1 cellular context compared by ENCODE assay signal in genomic region chr12:92144631-92145480, GRCh38.
TF ChIP-seq lines count a peak whose summit lies in the region.

No MANE protein-coding gene starts in this region.

TF ChIP-seq in K562, 482 proteins besides CTCF, POLR2A, EP300 and RAD21 (continued from another document and continues in another):
- TF ChIP-seq ATF2 (CRISPR knock-in tag; IDR thresholded peaks at IDR 0.05) (no peak), CTCFL (IDR thresholded peaks at IDR 0.05; ENCODE audit: borderline replicate concordance, insufficient read depth, low read depth, low read length, poor library complexity, severe bottlenecking) (no peak), TAF9B (IDR thresholded peaks at IDR 0.05; ENCODE audit: partially characterized antibody) (no peak), TAF1 (IDR thresholded peaks at IDR 0.05; ENCODE audit: control insufficient read depth, extremely low read depth, insufficient read depth, low read length, severe bottlenecking) (no peak), ZNF232 (CRISPR knock-in tag; IDR thresholded peaks at IDR 0.05) (no peak), HNRNPLL (IDR thresholded peaks at IDR 0.05; ENCODE audit: low read depth, low read length, poor library complexity, severe bottlenecking) (peak; percentile 95), HDAC3 (IDR thresholded peaks at IDR 0.05; ENCODE audit: borderline replicate concordance, partially characterized antibody) (no peak), ZNF184 (CRISPR knock-in tag; IDR thresholded peaks at IDR 0.05) (no peak), PCBP2 (IDR thresholded peaks at IDR 0.05; ENCODE audit: low read depth, low read length, poor library complexity, severe bottlenecking) (no peak), JUND (IDR thresholded peaks at IDR 0.05; ENCODE audit: borderline replicate concordance, low read depth, low read length) (peak; percentile 14; the same call in 1 of the 2 replicates), JUND (tag; IDR thresholded peaks at IDR 0.05; ENCODE audit: borderline replicate concordance, low read depth, low read length) (no peak), ZNF445 (CRISPR knock-in tag; IDR thresholded peaks at IDR 0.05; ENCODE audit: low read depth) (no peak), TSC22D4 (tag; IDR thresholded peaks at IDR 0.05) (no peak), ZNF224 (CRISPR knock-in tag; IDR thresholded peaks at IDR 0.05) (no peak), KLF16 (IDR thresholded peaks at IDR 0.05) (no peak), CREB3 (tag; conservative IDR thresholded peaks at IDR 0.05; ENCODE audit: low read depth) (no peak), E2F8 (IDR thresholded peaks at IDR 0.05; ENCODE audit: low read depth, partially characterized antibody) (no peak), ZNF280B (CRISPR knock-in tag; IDR thresholded peaks at IDR 0.05) (no peak), MLLT1 (IDR thresholded peaks at IDR 0.05) (peak; percentile 34 to 70; a peak in 2 of 4 replicates), NCOA1 (IDR thresholded peaks at IDR 0.05; ENCODE audit: low read depth) (no peak), IFI16 (CRISPR knock-in tag; IDR thresholded peaks at IDR 0.05) (no peak), ZBTB7A (IDR thresholded peaks at IDR 0.05; ENCODE audit: borderline replicate concordance, control insufficient read depth, low read depth, low read length) (peak; percentile 72; the same call in 1 of the 2 replicates), CBFA2T2 (conservative IDR thresholded peaks at IDR 0.05) (no peak), EHMT2 (IDR thresholded peaks at IDR 0.05) (no peak), DNMT1 (IDR thresholded peaks at IDR 0.05) (no peak), TCF3 (CRISPR knock-in tag; IDR thresholded peaks at IDR 0.05) (no peak), ZFP91 (CRISPR knock-in tag; IDR thresholded peaks at IDR 0.05) (peak; percentile 45; the same call in 1 of the 2 replicates), RBBP5 (IDR thresholded peaks at IDR 0.05; ENCODE audit: borderline replicate concordance, insufficient read depth, low read length, poor library complexity, severe bottlenecking) (peak; percentile 60), CEBPB (tag; IDR thresholded peaks at IDR 0.05) (no peak), DACH1 (IDR thresholded peaks at IDR 0.05; ENCODE audit: partially characterized antibody) (no peak), ZFX (CRISPR knock-in tag; IDR thresholded peaks at IDR 0.05) (peak; percentile 62), ZNF668 (CRISPR knock-in tag; IDR thresholded peaks at IDR 0.05) (no peak), GATAD2B (IDR thresholded peaks at IDR 0.05; ENCODE audit: borderline replicate concordance) (no peak), HOMEZ (CRISPR knock-in tag; IDR thresholded peaks at IDR 0.05) (no peak), NR2C1 (IDR thresholded peaks at IDR 0.05) (no peak), NR2C1 (tag; IDR thresholded peaks at IDR 0.05) (no peak), ETS1 (conservative IDR thresholded peaks at IDR 0.05; ENCODE audit: control insufficient read depth, low read depth, low read length) (no peak), FUS (optimal IDR thresholded peaks at IDR 0.05; ENCODE audit: low read depth, low read length) (no peak), BCL6 (CRISPR knock-in tag; IDR thresholded peaks at IDR 0.05) (no peak), DLX4 (CRISPR knock-in tag; IDR thresholded peaks at IDR 0.05) (no peak), IRF1 (CRISPR knock-in tag; IDR thresholded peaks at IDR 0.05; ENCODE audit: borderline replicate concordance) (no peak)
